In genomic region chr17:79977161-79977631, GRCh38 we compare ENCODE assay signal across 18 cellular contexts.
"Had no signal": no experiment of that assay in that cellular context is flagged by ENCODE, and none has a peak within 500 bp of the region (broad histone marks: within the 10 kb centered on the region; RNA-seq: fewer than 3 reads in every experiment).

No MANE protein-coding gene starts in this region.

- H3K36me3 Mint-ChIP-seq: activated naive CD4-positive, alpha-beta T cell treated with anti-CD3 and anti-CD28 coated beads, Interleukin-2, amount 50 U/mL, for 24 hours; immature natural killer cell; naive thymus-derived CD4-positive, alpha-beta T cell had no signal

- DNase-seq: activated CD4-positive, CD25-positive, alpha-beta regulatory T cell treated with anti-CD3 and anti-CD28 coated beads, Interleukin-2, amount 50 U/mL, for 72 hours; activated T-cell treated with anti-CD3 and anti-CD28 coated beads for 4 hours; amniotic stem cell; central memory CD4-positive, alpha-beta T cell; cortex of kidney; gastrocnemius medialis; heart left ventricle; immature natural killer cell; left cardiac atrium; mammary epithelial cell; stimulated activated naive CD8-positive, alpha-beta T cell treated with anti-CD3 and anti-CD28 coated beads, Interleukin-15, Interleukin-2, amounts not matched to agents 100 U/mL and 50 U/mL, for 24 hours had no signal

- H3K4me3 ChIP-seq: gastrocnemius medialis, heart left ventricle, mucosa of descending colon, smooth muscle cell had no signal

- H3K4me1 Mint-ChIP-seq: activated naive CD4-positive, alpha-beta T cell treated with anti-CD3 and anti-CD28 coated beads, Interleukin-2, amount 50 U/mL, for 24 hours; immature natural killer cell; naive thymus-derived CD4-positive, alpha-beta T cell had no signal

- H3K27ac Mint-ChIP-seq: activated naive CD4-positive, alpha-beta T cell treated with anti-CD3 and anti-CD28 coated beads, Interleukin-2, amount 50 U/mL, for 24 hours; immature natural killer cell; naive thymus-derived CD4-positive, alpha-beta T cell; T-helper 2 cell treated with Interferon-gamma antibody and Interleukin-4, amounts not matched to agents 5 μg/mL and 100 μg/mL, for 36 hours; type B pancreatic cell had no signal

- H3K9me3 ChIP-seq: gastrocnemius medialis, heart left ventricle, mucosa of descending colon had no signal

- H3K4me1 ChIP-seq: gastrocnemius medialis, heart left ventricle, parathyroid adenoma had no signal

- ATAC-seq: gastrocnemius medialis; heart left ventricle; left cardiac atrium; mucosa of descending colon; naive thymus-derived CD4-positive, alpha-beta T cell; stimulated activated naive CD8-positive, alpha-beta T cell treated with anti-CD3 and anti-CD28 coated beads, Interleukin-15, Interleukin-2, amounts not matched to agents 100 U/mL and 50 U/mL, for 24 hours had no signal

- H3K27ac ChIP-seq: gastrocnemius medialis, heart left ventricle, parathyroid adenoma had no signal

- H3K9me3 Mint-ChIP-seq: activated naive CD4-positive, alpha-beta T cell treated with anti-CD3 and anti-CD28 coated beads, Interleukin-2, amount 50 U/mL, for 24 hours; immature natural killer cell; naive thymus-derived CD4-positive, alpha-beta T cell; T-helper 2 cell treated with Interferon-gamma antibody and Interleukin-4, amounts not matched to agents 5 μg/mL and 100 μg/mL, for 36 hours; type B pancreatic cell had no signal

- H3K27me3 ChIP-seq: gastrocnemius medialis, heart left ventricle had no signal

- H3K27me3 Mint-ChIP-seq: activated naive CD4-positive, alpha-beta T cell treated with anti-CD3 and anti-CD28 coated beads, Interleukin-2, amount 50 U/mL, for 24 hours; naive thymus-derived CD4-positive, alpha-beta T cell; type B pancreatic cell had no signal

- H3K36me3 ChIP-seq: gastrocnemius medialis had no signal

- H3K4me3 Mint-ChIP-seq: activated naive CD4-positive, alpha-beta T cell treated with anti-CD3 and anti-CD28 coated beads, Interleukin-2, amount 50 U/mL, for 24 hours; immature natural killer cell; naive thymus-derived CD4-positive, alpha-beta T cell; T-helper 2 cell treated with Interferon-gamma antibody and Interleukin-4, amounts not matched to agents 5 μg/mL and 100 μg/mL, for 36 hours; type B pancreatic cell had no signal
